19 cellular contexts compared by ENCODE assay signal in the genomic region with DNA sequence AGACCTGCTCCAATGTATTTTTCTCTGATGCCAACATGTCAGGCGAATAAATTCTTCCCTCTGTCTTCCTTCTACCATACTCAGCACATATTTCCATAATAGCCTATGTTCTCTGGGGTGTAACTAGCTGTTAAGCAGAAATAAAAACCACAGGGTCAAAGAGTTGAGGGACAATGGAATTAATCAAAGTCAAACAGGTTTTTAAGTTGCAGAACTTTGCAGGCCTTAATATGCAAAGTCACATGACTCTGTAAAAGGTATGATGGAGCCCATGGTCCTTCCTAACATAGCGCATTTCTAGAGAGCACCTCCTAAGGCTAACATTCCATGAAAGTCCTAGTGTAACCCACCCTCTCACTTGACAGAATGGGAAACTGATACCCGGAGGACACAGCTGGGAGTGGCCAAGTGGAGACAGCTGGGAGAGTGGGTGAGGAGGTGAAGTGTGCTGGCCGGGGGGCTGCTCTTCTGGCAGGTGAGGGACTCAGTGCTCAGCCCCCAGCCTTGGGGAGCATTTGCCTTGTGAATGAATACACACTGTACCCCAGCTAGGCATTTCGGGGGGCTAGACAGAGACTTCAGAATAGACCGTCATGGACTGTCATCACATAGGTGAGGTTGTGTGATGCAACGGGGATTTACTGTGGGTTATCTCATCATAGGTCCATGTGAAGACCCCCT. TPM values are rescaled to one million over a fixed set of nuclear protein-coding genes. Genes with fewer than 3 reads are reported as not detected.
DNase-seq lines count a peak whose midpoint lies in the region; ATAC-seq and TF ChIP-seq lines count a peak whose summit lies in the region.
"Had no signal": no experiment of that assay in that cellular context is flagged by ENCODE, and none has a peak within 500 bp of the region (broad histone marks: within the 10 kb centered on the region; RNA-seq: fewer than 3 reads in every experiment).

No MANE protein-coding gene starts in this region.

- no peak overlapping the region for H3K56ac ChIP-seq in H9 (ENCODE audit: insufficient read length, low read depth, low read length)

- H3K27me3 ChIP-seq in H9 (ENCODE audit: insufficient read depth, low read length) (no peaks in the 10 kb centered on the region), upper lobe of right lung (peaks cover 11% of the 10 kb centered on the region)

- no peak overlapping the region for H3K14ac ChIP-seq in H9 (ENCODE audit: insufficient read depth, low read length)

- no peak overlapping the region for H3K27ac Mint-ChIP-seq in H9
- peak overlapping the region; percentile 24 for H3K27ac Mint-ChIP-seq in activated T-helper 17 cell treated with anti-CD3 and anti-CD28 coated beads, Interleukin-2, amount 50 U/mL, for 72 hours
- peak overlapping the region in 1 of 2 donors; percentile 23 for H3K27ac Mint-ChIP-seq in natural killer cell treated with Interleukin-12 subunit alpha and Interleukin-12 subunit beta and Interleukin-15 and Interleukin-18, amount 100 ng/mL, for 72 hours

- H3K4me1 Mint-ChIP-seq in H9: no peaks in the 10 kb centered on the region
- H3K4me1 Mint-ChIP-seq in activated T-helper 17 cell treated with anti-CD3 and anti-CD28 coated beads, Interleukin-2, amount 50 U/mL, for 72 hours: peaks cover 11% of the 10 kb centered on the region
- peaks cover 14 to 15% of the 10 kb centered on the region in 2 donors for H3K4me1 Mint-ChIP-seq in natural killer cell treated with Interleukin-12 subunit alpha and Interleukin-12 subunit beta and Interleukin-15 and Interleukin-18, amount 100 ng/mL, for 72 hours (ENCODE audit: low read depth in 2 of 2)

- no peak overlapping the region for H3K18ac ChIP-seq in H9 (ENCODE audit: insufficient read length, low read depth, low read length)

- no peak overlapping the region for H4K8ac ChIP-seq in H9 (replicated peaks; ENCODE audit: insufficient read length, low read depth, low read length)

- H3K4me3 Mint-ChIP-seq in H9: no peak overlapping the region
- H3K4me3 Mint-ChIP-seq in activated T-helper 17 cell treated with anti-CD3 and anti-CD28 coated beads, Interleukin-2, amount 50 U/mL, for 72 hours: no peak overlapping the region
- H3K4me3 Mint-ChIP-seq in natural killer cell treated with Interleukin-12 subunit alpha and Interleukin-12 subunit beta and Interleukin-15 and Interleukin-18, amount 100 ng/mL, for 72 hours: peak overlapping the region; percentile 21

- H2AK5ac ChIP-seq in H9 (ENCODE audit: insufficient read length, low read length): no peak overlapping the region

- H4K91ac ChIP-seq in H9 (ENCODE audit: insufficient read length, low read depth, low read length): no peak overlapping the region

- no peak overlapping the region for H2AFZ ChIP-seq in H9 (ENCODE audit: low read length)

- no CpG with 5 or more reads among the region's 7 CpGs for WGBS in H9 (ENCODE audit: extremely low coverage, insufficient read length, low lambda C conversion rate)

- H3K27ac ChIP-seq in H9 (ENCODE audit: insufficient read length, low read depth, low read length) (no peak overlapping the region), upper lobe of right lung (no peak overlapping the region)
- H3K27ac ChIP-seq: HL-60, SK-N-MC had no signal

- H3K23me2 ChIP-seq in H9 (ENCODE audit: insufficient read length, low read depth, low read length, poor library complexity, severe bottlenecking): no peaks in the 10 kb centered on the region

- DNase-seq in H9 (peak; percentile 2), upper lobe of right lung (peak; percentile 21), NCI-H526 (lab: John Stamatoyannopoulos, UW) (no peak)
- DNase-seq in natural killer cell treated with Interleukin-12 subunit alpha and Interleukin-12 subunit beta and Interleukin-15 and Interleukin-18, amount 100 ng/mL, for 72 hours (ENCODE audit: low spot score): no peak
- DNase-seq: AML-193, DMS79 treated with DMSO at 0.1 percent for 48 hours, HCEC 1CT, NCI-H1417 treated with DMSO at 0.1 percent for 48 hours, NCI-H1930, NCI-H446, NCI-H748 treated with DMSO at 0.1 percent for 48 hours, SHP77 had no signal

- H3K9me3 Mint-ChIP-seq in H9: peaks cover 10 to 14% of the 10 kb centered on the region in 2 experiments
- peaks cover 9% of the 10 kb centered on the region for H3K9me3 Mint-ChIP-seq in activated T-helper 17 cell treated with anti-CD3 and anti-CD28 coated beads, Interleukin-2, amount 50 U/mL, for 72 hours
- H3K9me3 Mint-ChIP-seq in natural killer cell treated with Interleukin-12 subunit alpha and Interleukin-12 subunit beta and Interleukin-15 and Interleukin-18, amount 100 ng/mL, for 72 hours: peaks cover 10% of the 10 kb centered on the region

- no peak overlapping the region for H2BK5ac ChIP-seq in H9 (ENCODE audit: insufficient read length, low read length)

- H3K23ac ChIP-seq in H9 (ENCODE audit: insufficient read length, low read depth, low read length): no peak overlapping the region

- H2BK20ac ChIP-seq in H9 (ENCODE audit: low read depth, low read length, poor library complexity, severe bottlenecking): no peak overlapping the region

- H3K9ac ChIP-seq in H9 (ENCODE audit: extremely low read depth, insufficient read length, low read length): no peak overlapping the region

- ATAC-seq in activated T-helper 17 cell treated with anti-CD3 and anti-CD28 coated beads, Interleukin-2, amount 50 U/mL, for 72 hours (replicated peaks): no peak
- no peak for ATAC-seq in natural killer cell treated with Interleukin-12 subunit alpha and Interleukin-12 subunit beta and Interleukin-15 and Interleukin-18, amount 100 ng/mL, for 72 hours
- ATAC-seq in upper lobe of right lung (no peak), GM18909 (IDR thresholded peaks at IDR 0.05; ENCODE audit: poor library complexity, unreplicated experiment) (no peak), GM18873 (IDR thresholded peaks at IDR 0.05; ENCODE audit: low FRiP score, unreplicated experiment) (no peak)

- intact Hi-C loops in upper lobe of right lung (cut with DNase I): no loop called here

- peaks cover 0 to 5% (median 0%) of the 10 kb centered on the region in 3 experiments; a peak in 3 of 7 replicates for H3K36me3 Mint-ChIP-seq in H9 (ENCODE audit: insufficient read depth in 1 of 3, low read depth in 3 of 3)
- H3K36me3 Mint-ChIP-seq in activated T-helper 17 cell treated with anti-CD3 and anti-CD28 coated beads, Interleukin-2, amount 50 U/mL, for 72 hours (ENCODE audit: low read depth): no peaks in the 10 kb centered on the region
- H3K36me3 Mint-ChIP-seq in natural killer cell treated with Interleukin-12 subunit alpha and Interleukin-12 subunit beta and Interleukin-15 and Interleukin-18, amount 100 ng/mL, for 72 hours: peaks cover 14% of the 10 kb centered on the region

- no peak overlapping the region for H2BK15ac ChIP-seq in H9 (ENCODE audit: low read depth, low read length)

- peaks cover 33% of the 10 kb centered on the region for H3K27me3 Mint-ChIP-seq in H9 (ENCODE audit: low read depth)
- peaks cover 24% of the 10 kb centered on the region for H3K27me3 Mint-ChIP-seq in activated T-helper 17 cell treated with anti-CD3 and anti-CD28 coated beads, Interleukin-2, amount 50 U/mL, for 72 hours
- peaks cover 16 to 25% of the 10 kb centered on the region in 2 donors for H3K27me3 Mint-ChIP-seq in natural killer cell treated with Interleukin-12 subunit alpha and Interleukin-12 subunit beta and Interleukin-15 and Interleukin-18, amount 100 ng/mL, for 72 hours

- no peak overlapping the region for H3K4me2 ChIP-seq in H9 (ENCODE audit: insufficient read depth, insufficient read length, low read length)

- no peak overlapping the region for H3T11ph ChIP-seq in H9 (ENCODE audit: low read length)

- H3K9me3 ChIP-seq in H9 (ENCODE audit: control insufficient read depth, low read depth, low read length): no peaks in the 10 kb centered on the region
- H3K9me3 ChIP-seq in upper lobe of right lung: no peaks in the 10 kb centered on the region

- H3K79me1 ChIP-seq in H9 (ENCODE audit: insufficient read depth, low read depth, low read length, poor library complexity, severe bottlenecking): no peaks in the 10 kb centered on the region

- H2BK12ac ChIP-seq in H9 (ENCODE audit: insufficient read length, low read depth, low read length): no peak overlapping the region

- H2BK120ac ChIP-seq in H9 (ENCODE audit: low read depth, low read length, poor library complexity, severe bottlenecking): no peak overlapping the region

- H3K79me2 ChIP-seq in H9 (ENCODE audit: insufficient read depth, low read length): no peaks in the 10 kb centered on the region

- no peaks in the 10 kb centered on the region for H3K36me3 ChIP-seq in upper lobe of right lung

- no peak overlapping the region for H4K5ac ChIP-seq in H9 (ENCODE audit: insufficient read length, low read depth, low read length)

- no peak overlapping the region for H3K4ac ChIP-seq in H9 (ENCODE audit: low read depth, low read length)

- H3K4me1 ChIP-seq in H9 (ENCODE audit: insufficient read depth, low read length): no peaks in the 10 kb centered on the region
- H3K4me1 ChIP-seq in upper lobe of right lung: no peaks in the 10 kb centered on the region

- H3K4me3 ChIP-seq in upper lobe of right lung: no peak overlapping the region
- H3K4me3 ChIP-seq: SK-N-MC had no signal

- no peak for TF ChIP-seq CTCF in H9 (conservative IDR thresholded peaks at IDR 0.05)
- no peak for TF ChIP-seq CTCF in upper lobe of right lung (IDR thresholded peaks at IDR 0.05)

- no peaks in the 10 kb centered on the region for H4K20me1 ChIP-seq in H9 (ENCODE audit: control insufficient read depth, insufficient read depth, insufficient read length)

RNA-seq across cellular contexts. Expression of a gene that starts 8.4 kb away (rescaled TPM):
- 0.57 and 0.72 TPM in 2 replicates for total RNA-seq in H9 (2021)
- total RNA-seq in activated T-helper 17 cell treated with anti-CD3 and anti-CD28 coated beads, Interleukin-2, amount 50 U/mL, for 72 hours: under 1 TPM; 0.04 to 0.26 TPM
- under 1 TPM; 0.17 to 0.21 TPM for total RNA-seq in natural killer cell treated with Interleukin-12 subunit alpha and Interleukin-12 subunit beta and Interleukin-15 and Interleukin-18, amount 100 ng/mL, for 72 hours
- 7.2 TPM for total RNA-seq in upper lobe of right lung
- total RNA-seq: G401, MCF 10A had no signal

Comparison
In these comparisons a context has a peak if more than half of its experiments do, and no peak if none do; other contexts are left out.
1. DNase-seq: peak in H9 (single experiment) and upper lobe of right lung (single experiment); none in natural killer cell treated with Interleukin-12 subunit alpha and Interleukin-12 subunit beta and Interleukin-15 and Interleukin-18, amount 100 ng/mL, for 72 hours (single experiment) and NCI-H526 (0 of 2).